In genomic region chr2:161004379-161004778, GRCh38 we compare ENCODE assay signal across 10 cellular contexts.
A peak's percentile ranks its signal among the peaks of the same experiment; 100 is the strongest.
DNase-seq lines count a peak whose midpoint lies in the region; ATAC-seq, FAIRE-seq and TF ChIP-seq lines count a peak whose summit lies in the region.
"Had no signal": no experiment of that assay in that cellular context is flagged by ENCODE, and none has a peak within 500 bp of the region (broad histone marks: within the 10 kb centered on the region; RNA-seq: fewer than 3 reads in every experiment).

No MANE protein-coding gene starts in this region.

- WGBS in A549 (ENCODE audit: missing lambda C conversion rate): 17% methylated on average over 2 of the region's 2 CpGs

- H3K4me3 ChIP-seq in A549 (no peak overlapping the region), NB4 (ENCODE audit: low read depth, low read length) (no peak overlapping the region), epithelial cell of proximal tubule (ENCODE audit: low read depth, low read length) (no peak overlapping the region), uterus (no peak overlapping the region)
- H3K4me3 ChIP-seq: SK-N-MC had no signal

- POLR2A ChIA-PET in A549 (lab: Yijun Ruan, JAX): no interaction called here

- H3K27me3 ChIP-seq in uterus: no peaks in the 10 kb centered on the region

- no peak overlapping the region for H3K4me2 ChIP-seq in A549

- H3K4me1 ChIP-seq in A549 (no peaks in the 10 kb centered on the region), uterus (no peaks in the 10 kb centered on the region)

- intact Hi-C loops in uterus (cut with DNase I; ENCODE audit: low total_unique reads): loop anchor here (10.0 kb wide), 1 partner anchor 900 kb away; no protein-coding TSS in a partner anchor

- DNase-seq in A549 (ENCODE audit: low read depth in 1 of 2, low spot score in 1 of 2) (peak; percentile 5 to 24), Daoy (ENCODE audit: low read depth) (peak; percentile 3), NB4 (ENCODE audit: low read depth) (peak; percentile 12), epithelial cell of proximal tubule (ENCODE audit: low read depth) (no peak), HUDEP-2 (lab: John Stamatoyannopoulos, UW; ENCODE audit: unreplicated experiment in 76 of 76) (no peak), uterus (no peak), GM20000 (ENCODE audit: low spot score) (no peak), D341Med (ENCODE audit: low spot score) (no peak)
- DNase-seq: KG1 had no signal

- peak; percentile 54 to 59 for TF ChIP-seq RAD21 in A549 (conservative IDR thresholded peaks at IDR 0.05 in 1 of 2, IDR thresholded peaks at IDR 0.05 in 1 of 2)

- no peak for FAIRE-seq in A549 (lab: Jason Lieb, UNC)

- H3K36me3 ChIP-seq in uterus: no peaks in the 10 kb centered on the region

- H3K9me3 ChIP-seq in A549 (no peaks in the 10 kb centered on the region), uterus (no peaks in the 10 kb centered on the region)

- peak; percentile 47 for TF ChIP-seq CTCF in A549 (IDR thresholded peaks at IDR 0.05)
- TF ChIP-seq CTCF in NB4 (IDR thresholded peaks at IDR 0.05; ENCODE audit: low read depth, low read length): peak; percentile 18
- peak; percentile 58 for TF ChIP-seq CTCF in epithelial cell of proximal tubule (conservative IDR thresholded peaks at IDR 0.05; ENCODE audit: low read depth, low read length)
- TF ChIP-seq CTCF in uterus (IDR thresholded peaks at IDR 0.05): peak in 1 of 4 experiments; percentile 31
- TF ChIP-seq CTCF in GM20000 (IDR thresholded peaks at IDR 0.05; ENCODE audit: extremely low read depth, missing control alignments): no peak

- TF ChIP-seq POLR2A in A549 (IDR thresholded peaks at IDR 0.05; ENCODE audit: low read length) (no peak), NB4 (IDR thresholded peaks at IDR 0.05; ENCODE audit: extremely low read depth, insufficient read length) (no peak), uterus (IDR thresholded peaks at IDR 0.05) (no peak)

- ATAC-seq in A549: peak in 1 of 2 experiments; percentile 65; a peak in 3 of 6 replicates

- no peak for TF ChIP-seq EP300 in A549 (IDR thresholded peaks at IDR 0.05)

- CTCF ChIA-PET in A549 (lab: Yijun Ruan, JAX): interaction anchor here (0.6 to 4.3 kb wide), 13 partner anchors 9 to 926 kb away, joined by 3 to 31 read pairs (median 5); no protein-coding TSS in a partner anchor

- H3K27ac ChIP-seq in A549: no peak overlapping the region
- H3K27ac ChIP-seq in uterus: no peak overlapping the region
- H3K27ac ChIP-seq: SK-N-MC had no signal

TF ChIP-seq in A549, 52 proteins besides CTCF, POLR2A, EP300 and RAD21:
- TF ChIP-seq SMC3 (IDR thresholded peaks at IDR 0.05) (peak; percentile 58; the same call in 2 of the 3 replicates), FOSB (CRISPR knock-in tag; IDR thresholded peaks at IDR 0.05) (no peak)

Comparison
In these comparisons a context has a peak if more than half of its experiments do, and no peak if none do; other contexts are left out.
1. DNase-seq: peak in A549 (2 of 2), Daoy (single experiment) and NB4 (single experiment); none in epithelial cell of proximal tubule (single experiment), HUDEP-2 (0 of 76), uterus (0 of 2), GM20000 (single experiment) and D341Med (single experiment).